Comparison of ENCODE assay signal across 25 cellular contexts in the genomic region with DNA sequence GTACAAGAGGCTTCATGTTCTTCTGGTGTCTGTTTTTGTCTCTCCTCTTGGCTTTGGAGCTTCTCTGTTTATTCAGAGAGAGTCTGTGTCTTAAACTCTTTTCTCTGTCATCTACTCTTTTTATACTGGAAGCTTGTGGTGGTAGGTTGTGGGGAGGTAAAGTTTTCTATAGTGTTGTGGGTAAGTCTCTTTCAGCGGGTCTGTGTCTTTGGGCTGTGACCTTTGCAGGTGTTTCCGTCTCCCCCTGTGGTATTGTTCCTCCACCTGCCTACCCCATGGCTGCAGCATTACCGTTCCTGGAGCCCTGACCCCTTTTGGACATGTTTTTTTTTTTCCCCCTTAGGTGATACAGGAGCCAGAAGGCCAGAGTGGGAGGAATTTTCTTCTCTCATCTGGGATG. TPM values are rescaled to one million over a fixed set of nuclear protein-coding genes. Genes with fewer than 3 reads are reported as not detected.
"Had no signal": no experiment of that assay in that cellular context is flagged by ENCODE, and none has a peak within 500 bp of the region (broad histone marks: within the 10 kb centered on the region; RNA-seq: fewer than 3 reads in every experiment).

No MANE protein-coding gene starts in this region.

- H3K9me3 ChIP-seq: prostate gland, testis had no signal

- H3K27ac Mint-ChIP-seq: mesothelial cell of epicardium; naive B cell; natural killer cell; nephron progenitor cell; stimulated activated naive B cell treated with anti-CD40 and anti-IgM and Interleukin-4, amounts not matched to agents 10 μg/mL and 1 μg/mL and 100 μg/mL, for 72 hours had no signal

- ATAC-seq: natural killer cell; right cardiac atrium; sciatic nerve; stimulated activated naive B cell treated with anti-CD40 and anti-IgM and Interleukin-4, amounts not matched to agents 10 μg/mL and 1 μg/mL and 100 μg/mL, for 72 hours; stimulated activated naive CD8-positive, alpha-beta T cell treated with anti-CD3 and anti-CD28 coated beads, Interleukin-15, Interleukin-2, amounts not matched to agents 100 U/mL and 50 U/mL, for 24 hours; upper lobe of right lung had no signal

- H3K27ac ChIP-seq: left ventricle myocardium inferior, ovary, prostate gland, skin epidermis, stomach, testis, tibial artery, upper lobe of right lung had no signal

- H3K36me3 ChIP-seq: left ventricle myocardium inferior, ovary, prostate gland, stomach, tibial artery, upper lobe of right lung had no signal

- H3K4me3 Mint-ChIP-seq: mesothelial cell of epicardium; naive B cell; natural killer cell; nephron progenitor cell; stimulated activated naive B cell treated with anti-CD40 and anti-IgM and Interleukin-4, amounts not matched to agents 10 μg/mL and 1 μg/mL and 100 μg/mL, for 72 hours had no signal

- H3K4me1 Mint-ChIP-seq: naive B cell; natural killer cell; stimulated activated naive B cell treated with anti-CD40 and anti-IgM and Interleukin-4, amounts not matched to agents 10 μg/mL and 1 μg/mL and 100 μg/mL, for 72 hours had no signal

- DNase-seq: islet precursor cell; left ventricle myocardium inferior; mesendoderm; naive B cell; natural killer cell; nephron progenitor cell; ovary; retina; right cardiac atrium; stimulated activated CD4-positive, alpha-beta T cell treated with anti-CD3 and anti-CD28 coated beads, Interleukin-12 subunit alpha, Interleukin-12 subunit beta, amount 100 ng/mL, for 4 hours; stimulated activated CD4-positive, alpha-beta T cell treated with anti-CD3 and anti-CD28 coated beads, Interleukin-15, amount 100 ng/mL, for 24 hours; stimulated activated CD4-positive, alpha-beta T cell treated with anti-CD3 and anti-CD28 coated beads, Interleukin-2, amount 100 ng/mL, for 24 hours; stimulated activated CD4-positive, alpha-beta T cell treated with anti-CD3 and anti-CD28 coated beads, Interleukin-4, amount 100 ng/mL, for 1 hour; stimulated activated naive B cell treated with anti-CD40 and anti-IgM and Interleukin-4, amounts not matched to agents 10 μg/mL and 1 μg/mL and 100 μg/mL, for 72 hours; stimulated activated naive CD8-positive, alpha-beta T cell treated with anti-CD3 and anti-CD28 coated beads, Interleukin-15, Interleukin-2, amounts not matched to agents 100 U/mL and 50 U/mL, for 24 hours; stomach; testis; tibial artery; trophoblast cell; upper lobe of right lung had no signal

- H3K27me3 ChIP-seq: ovary, stomach, testis, upper lobe of right lung had no signal

- H3K4me3 ChIP-seq: left ventricle myocardium inferior, lung, ovary, prostate gland, skin epidermis, stomach, testis, tibial artery, upper lobe of right lung had no signal

- H3K4me1 ChIP-seq: prostate gland, testis had no signal

RNA-seq across cellular contexts. Expression of a gene that starts 37.9 kb away (rescaled TPM):
- total RNA-seq: natural killer cell had no signal
